ENCODE assay signal across 8 cellular contexts in genomic region chr19:38975214-38975860, GRCh38. TPM values are rescaled to one million over a fixed set of nuclear protein-coding genes. Genes with fewer than 3 reads are reported as not detected.
DNase-seq lines count a peak whose midpoint lies in the region; ATAC-seq and TF ChIP-seq lines count a peak whose summit lies in the region.

Gene FBXO17 (minus strand): TSS chr19:38975742. CDS start chr19:38950319, 25,423 bp downstream.

- H3K4me2 ChIP-seq in Karpas-422 (ENCODE audit: low read depth, low read length, poor library complexity, severe bottlenecking), result no peak within 1 kb of the TSS

- H3K79me2 ChIP-seq in Karpas-422 (ENCODE audit: low read length), result no peaks in the 10 kb centered on the region

- H3K9me3 Mint-ChIP-seq in stimulated activated naive B cell treated with anti-CD40 and anti-IgM and Interleukin-4, amounts not matched to agents 10 μg/mL and 1 μg/mL and 100 μg/mL, for 72 hours, result peaks cover 2 to 4% of the 10 kb centered on the region in 2 donors

- peak within 1 kb of the TSS; percentile 40 to 97 (median 69) for H3K4me3 ChIP-seq in dorsolateral prefrontal cortex
- no peak within 1 kb of the TSS for H3K4me3 ChIP-seq in Karpas-422 (ENCODE audit: low read length)

- no peaks in the 10 kb centered on the region for H3K9me3 ChIP-seq in Karpas-422 (ENCODE audit: low read length)

- H3K27ac ChIP-seq in dorsolateral prefrontal cortex (peak within 1 kb of the TSS in 58 of 59 donors; percentile 3 to 96 (median 86)), Karpas-422 (ENCODE audit: low read length) (no peak within 1 kb of the TSS)

- H3K36me3 Mint-ChIP-seq in stimulated activated naive B cell treated with anti-CD40 and anti-IgM and Interleukin-4, amounts not matched to agents 10 μg/mL and 1 μg/mL and 100 μg/mL, for 72 hours, result peaks cover under 1 to 3% of the 10 kb centered on the region in 2 donors

- no peaks in the 10 kb centered on the region for H3K27me3 ChIP-seq in dorsolateral prefrontal cortex
- H3K27me3 ChIP-seq in Karpas-422 (ENCODE audit: low read length), result no peaks in the 10 kb centered on the region

- no peaks in the 10 kb centered on the region for H3K9me2 ChIP-seq in Karpas-422 (replicated peaks; ENCODE audit: insufficient read depth, low read length)

- in situ Hi-C loops in Caki2 (cut with HindIII; ENCODE audit: low pct_unique_long_range_greater_than_20kb, low sequenced_read_pairs), result no loop called here

- H4K20me1 ChIP-seq in Karpas-422 (ENCODE audit: insufficient read depth, low read depth, low read length), result no peaks in the 10 kb centered on the region

- peak; percentile 89 for DNase-seq in Caki2 (ENCODE audit: low read depth)
- peak; percentile 77 for DNase-seq in NCI-H526 treated with DMSO at 0.1 percent for 48 hours (lab: John Stamatoyannopoulos, UW)
- DNase-seq in dorsolateral prefrontal cortex, result peak in 9 of 10 donors; percentile 29 to 85 (median 69)
- peak; percentile 81 for DNase-seq in left lobe of liver (ENCODE audit: low spot score)
- DNase-seq in stimulated activated naive B cell treated with anti-CD40 and anti-IgM and Interleukin-4, amounts not matched to agents 10 μg/mL and 1 μg/mL and 100 μg/mL, for 72 hours, result no peak
- no peak for DNase-seq in NOMO-1 treated with DMSO at 0.1 percent for 48 hours (lab: John Stamatoyannopoulos, UW; ENCODE audit: unreplicated experiment)
- no peak for DNase-seq in Karpas-422

- no peaks in the 10 kb centered on the region for H3K36me3 ChIP-seq in Karpas-422 (ENCODE audit: insufficient read depth, low read length)

- no peak within 1 kb of the TSS for H3K9ac ChIP-seq in Karpas-422 (ENCODE audit: low read length)

- H2AFZ ChIP-seq in Karpas-422 (ENCODE audit: low read length), result no peak within 1 kb of the TSS

- intact Hi-C loops in dorsolateral prefrontal cortex (cut with DNase I), result loop anchor here (5.0 to 10.0 kb wide), 3 partner anchors 57 to 149 kb away; partner anchors contain the start of genes FBXO27 (in 2 of the 2) and PAK4 (in 1 of the 2)

- ATAC-seq in left lobe of liver, result peak; percentile 79
- ATAC-seq in stimulated activated naive B cell treated with anti-CD40 and anti-IgM and Interleukin-4, amounts not matched to agents 10 μg/mL and 1 μg/mL and 100 μg/mL, for 72 hours (replicated peaks), result no peak
- no peak for ATAC-seq in HG02798 (IDR thresholded peaks at IDR 0.05; ENCODE audit: poor library complexity, unreplicated experiment)

- no peak within 1 kb of the TSS for H3K27ac Mint-ChIP-seq in stimulated activated naive B cell treated with anti-CD40 and anti-IgM and Interleukin-4, amounts not matched to agents 10 μg/mL and 1 μg/mL and 100 μg/mL, for 72 hours

- no peaks in the 10 kb centered on the region for H3K4me1 ChIP-seq in Karpas-422 (ENCODE audit: low read length)

- TF ChIP-seq CTCF in dorsolateral prefrontal cortex (IDR thresholded peaks at IDR 0.05 in 54 of 56, conservative IDR thresholded peaks at IDR 0.05 in 2 of 56; ENCODE audit: low read depth in 1 of 56, partially characterized antibody in 56 of 56), result peak in 1 of 56 donors; percentile 6

- peaks cover 40 to 65% of the 10 kb centered on the region in 2 donors for H3K27me3 Mint-ChIP-seq in stimulated activated naive B cell treated with anti-CD40 and anti-IgM and Interleukin-4, amounts not matched to agents 10 μg/mL and 1 μg/mL and 100 μg/mL, for 72 hours

- peak within 1 kb of the TSS; percentile 58 to 60 for H3K4me3 Mint-ChIP-seq in stimulated activated naive B cell treated with anti-CD40 and anti-IgM and Interleukin-4, amounts not matched to agents 10 μg/mL and 1 μg/mL and 100 μg/mL, for 72 hours

- peaks cover 8 to 10% of the 10 kb centered on the region in 2 donors for H3K4me1 Mint-ChIP-seq in stimulated activated naive B cell treated with anti-CD40 and anti-IgM and Interleukin-4, amounts not matched to agents 10 μg/mL and 1 μg/mL and 100 μg/mL, for 72 hours

RNA-seq across cellular contexts. Expression of gene FBXO17, which starts in this region (rescaled TPM):
- 129 and 142 TPM in 2 replicates for total RNA-seq in Caki2 (2014; rRNA removed; shearing (Covaris generic); ENCODE audit: low replicate concordance)
- 10 to 100 TPM; 10.0 to 30.0 (median 17.7) TPM for total RNA-seq in dorsolateral prefrontal cortex
- 64.3 TPM for total RNA-seq in left lobe of liver
- total RNA-seq in Karpas-422 (2014; rRNA removed; shearing (Covaris generic); ENCODE audit: low replicate concordance), result not detected in 2 replicates

Comparison
In these comparisons a context has a peak if more than half of its experiments do, and no peak if none do; other contexts are left out.
1. RNA of gene FBXO17 (total RNA-seq): 129 to 142 TPM in Caki2, 64.3 TPM in left lobe of liver (single experiment) and 10.0 to 30.0 TPM in dorsolateral prefrontal cortex; not detected in Karpas-422; every median in the first group is over 10 times any median in the second.
2. DNase-seq: peak in Caki2 (single experiment), NCI-H526 treated with DMSO at 0.1 percent for 48 hours (single experiment), dorsolateral prefrontal cortex (9 of 10) and left lobe of liver (single experiment); none in stimulated activated naive B cell treated with anti-CD40 and anti-IgM and Interleukin-4, amounts not matched to agents 10 μg/mL and 1 μg/mL and 100 μg/mL, for 72 hours (single experiment), NOMO-1 treated with DMSO at 0.1 percent for 48 hours (single experiment) and Karpas-422 (single experiment).